In the genomic region with DNA sequence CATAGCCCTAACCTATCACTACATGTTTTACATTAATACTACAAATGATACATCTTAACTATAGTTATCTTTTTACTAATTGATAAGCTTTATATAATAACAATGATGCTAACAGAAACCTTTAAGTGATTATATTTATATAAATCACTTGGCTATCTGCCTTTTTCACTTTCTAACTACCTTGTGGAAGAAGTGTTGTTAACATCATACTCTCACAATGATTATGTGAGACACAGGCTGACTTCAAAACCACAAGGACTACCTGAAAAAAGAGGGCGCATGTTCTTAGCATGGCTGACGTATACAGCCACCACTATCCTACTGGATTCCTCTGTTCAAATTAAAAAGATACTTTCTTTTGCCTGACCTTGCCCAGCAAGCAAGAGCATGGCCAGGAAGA, we compare ENCODE assay signal across 24 cellular contexts.
DNase-seq lines count a peak whose midpoint lies in the region; ATAC-seq and TF ChIP-seq lines count a peak whose summit lies in the region.
"Had no signal": no experiment of that assay in that cellular context is flagged by ENCODE, and none has a peak within 500 bp of the region (broad histone marks: within the 10 kb centered on the region; RNA-seq: fewer than 3 reads in every experiment).

No MANE protein-coding gene starts in this region.

- no peaks in the 10 kb centered on the region for H3K27me3 ChIP-seq in upper lobe of left lung
- H3K27me3 ChIP-seq: BE2C had no signal

- peaks cover 0 to 2% (median 0%) of the 10 kb centered on the region in 6 donors for H3K9me3 Mint-ChIP-seq in immature natural killer cell
- H3K9me3 Mint-ChIP-seq: IgD-negative memory B cell had no signal

- peak; percentile 68 for ATAC-seq in GM18511 (IDR thresholded peaks at IDR 0.05; ENCODE audit: unreplicated experiment)
- ATAC-seq in GM19452 (IDR thresholded peaks at IDR 0.05; ENCODE audit: unreplicated experiment) = peak; percentile 60
- ATAC-seq in HG02938 (IDR thresholded peaks at IDR 0.05; ENCODE audit: unreplicated experiment) = peak; percentile 70
- no peak for ATAC-seq in upper lobe of left lung (ENCODE audit: low FRiP score in 2 of 2)
- no peak for ATAC-seq in HG03521 (IDR thresholded peaks at IDR 0.05; ENCODE audit: unreplicated experiment)
- ATAC-seq: HCT116 had no signal

- H3K4me3 Mint-ChIP-seq in immature natural killer cell = no peak overlapping the region
- H3K4me3 Mint-ChIP-seq: CD4-positive, CD25-positive, alpha-beta regulatory T cell; CD8-positive, alpha-beta memory T cell; HFFc6; IgD-negative memory B cell had no signal

- H3K9me3 ChIP-seq in upper lobe of left lung = no peaks in the 10 kb centered on the region
- H3K9me3 ChIP-seq: BE2C had no signal

- no peaks in the 10 kb centered on the region for H3K36me3 ChIP-seq in upper lobe of left lung
- H3K36me3 ChIP-seq: BE2C had no signal

- DNase-seq in upper lobe of left lung = no peak
- no peak for DNase-seq in immature natural killer cell
- DNase-seq in GM20000 (ENCODE audit: low spot score) = no peak
- DNase-seq: ACHN; BE2C; C1 segment of cervical spinal cord; CD4-positive, CD25-positive, alpha-beta regulatory T cell; CD8-positive, alpha-beta memory T cell; COR-L47; DMS 273 treated with DMSO at 0.1 percent for 48 hours; DMS53; DND-41; EL; GOT3; H7; HFFc6; Karpas-422; KBM-7 had no signal

- no peak for TF ChIP-seq POLR2A in upper lobe of left lung (IDR thresholded peaks at IDR 0.05)

- TF ChIP-seq CTCF in upper lobe of left lung (IDR thresholded peaks at IDR 0.05) = no peak
- TF ChIP-seq CTCF in GM20000 (IDR thresholded peaks at IDR 0.05; ENCODE audit: extremely low read depth, missing control alignments) = no peak

- no peaks in the 10 kb centered on the region for H3K27me3 Mint-ChIP-seq in immature natural killer cell (ENCODE audit: low read depth in 3 of 3)
- H3K27me3 Mint-ChIP-seq: CD4-positive, CD25-positive, alpha-beta regulatory T cell; CD8-positive, alpha-beta memory T cell; IgD-negative memory B cell had no signal

- TF ChIP-seq EP300 in upper lobe of left lung (IDR thresholded peaks at IDR 0.05) = no peak

- no peak overlapping the region for H3K27ac Mint-ChIP-seq in immature natural killer cell
- H3K27ac Mint-ChIP-seq: CD4-positive, CD25-positive, alpha-beta regulatory T cell; CD8-positive, alpha-beta memory T cell; HFFc6; IgD-negative memory B cell had no signal

- no peak overlapping the region for H3K27ac ChIP-seq in upper lobe of left lung

- no peaks in the 10 kb centered on the region for H3K4me1 ChIP-seq in upper lobe of left lung
- H3K4me1 ChIP-seq: BE2C had no signal

- no peaks in the 10 kb centered on the region for H3K4me1 Mint-ChIP-seq in immature natural killer cell
- H3K4me1 Mint-ChIP-seq: CD4-positive, CD25-positive, alpha-beta regulatory T cell; CD8-positive, alpha-beta memory T cell had no signal

- no peak overlapping the region for H3K4me3 ChIP-seq in upper lobe of left lung

- H3K36me3 Mint-ChIP-seq in immature natural killer cell = no peaks in the 10 kb centered on the region
- H3K36me3 Mint-ChIP-seq: CD4-positive, CD25-positive, alpha-beta regulatory T cell; CD8-positive, alpha-beta memory T cell; IgD-negative memory B cell had no signal

- 87 to 88% methylated on average over 2 of the region's 2 CpGs for WGBS in upper lobe of left lung, 2 donors

Comparison
In these comparisons a context has a peak if more than half of its experiments do, and no peak if none do; other contexts are left out.
1. ATAC-seq: peak in GM18511 (single experiment), GM19452 (single experiment) and HG02938 (single experiment); none in upper lobe of left lung (0 of 2) and HG03521 (single experiment).